Comparison of ENCODE assay signal across 13 cellular contexts in the genomic region with DNA sequence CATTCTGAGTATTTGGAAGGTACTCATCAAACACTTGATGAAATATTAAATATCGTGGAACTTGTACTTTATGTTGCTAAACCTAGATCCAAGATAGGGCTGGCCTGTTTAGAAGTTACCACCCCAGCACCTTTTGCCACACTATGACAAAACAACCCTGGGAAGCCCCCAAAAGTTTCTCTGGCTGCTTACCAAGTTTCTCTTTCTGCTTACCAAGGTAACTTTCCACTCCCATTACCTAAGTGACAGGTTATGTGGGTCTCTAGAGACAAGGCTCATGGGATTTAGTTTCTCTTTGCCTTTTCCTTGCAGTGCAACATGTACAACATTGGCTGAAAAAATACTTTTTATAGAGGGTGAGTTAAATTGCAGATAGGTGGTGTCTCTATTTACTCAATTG. TPM values are rescaled to one million over a fixed set of nuclear protein-coding genes. Genes with fewer than 3 reads are reported as not detected.
DNase-seq lines count a peak whose midpoint lies in the region; ATAC-seq, FAIRE-seq and TF ChIP-seq lines count a peak whose summit lies in the region.
"Had no signal": no experiment of that assay in that cellular context is flagged by ENCODE, and none has a peak within 500 bp of the region (broad histone marks: within the 10 kb centered on the region; RNA-seq: fewer than 3 reads in every experiment).

No MANE protein-coding gene starts in this region.

- peak; percentile 75 for FAIRE-seq in GM12892 (lab: Jason Lieb, UNC)
- FAIRE-seq: H1 had no signal

- no peaks in the 10 kb centered on the region for H3K27me3 ChIP-seq in thyroid gland
- H3K27me3 ChIP-seq in tibial nerve, result no peaks in the 10 kb centered on the region
- H3K27me3 ChIP-seq: BE2C, hepatocyte, SJSA1 had no signal

- DNase-seq in GM12892 (ENCODE audit: insufficient read length) (no peak), thyroid gland (no peak), tibial nerve (ENCODE audit: low spot score in 2 of 2) (no peak), NCI-H2171 (lab: John Stamatoyannopoulos, UW) (no peak), activated gamma-delta T cell (lab: John Stamatoyannopoulos, UW) (no peak)
- DNase-seq: BE2C, GDM1 had no signal

- 88 to 91% methylated on average over 1 of the region's 1 CpG for WGBS in thyroid gland, 2 donors
- WGBS in tibial nerve, 2 donors, result 88 to 93% methylated on average over 1 of the region's 1 CpG

- H3K4me3 ChIP-seq in thyroid gland (replicated peaks in 1 of 3), result no peak overlapping the region
- no peak overlapping the region for H3K4me3 ChIP-seq in tibial nerve
- H3K4me3 ChIP-seq: hepatocyte, SJSA1 had no signal

- no peak for TF ChIP-seq CTCF in thyroid gland (IDR thresholded peaks at IDR 0.05)
- TF ChIP-seq CTCF in tibial nerve (IDR thresholded peaks at IDR 0.05), result no peak

- intact Hi-C loops in thyroid gland (cut with DNase I), result no loop called here

- no peak for TF ChIP-seq EP300 in tibial nerve (IDR thresholded peaks at IDR 0.05)

- ATAC-seq in GM19043 (IDR thresholded peaks at IDR 0.05; ENCODE audit: low read depth, unreplicated experiment) (peak; percentile 48), HG02798 (IDR thresholded peaks at IDR 0.05; ENCODE audit: poor library complexity, unreplicated experiment) (peak; percentile 72), HG03558 (IDR thresholded peaks at IDR 0.05; ENCODE audit: extremely low read depth, unreplicated experiment) (peak; percentile 65)

- no peaks in the 10 kb centered on the region for H3K36me3 ChIP-seq in thyroid gland
- no peaks in the 10 kb centered on the region for H3K36me3 ChIP-seq in tibial nerve
- H3K36me3 ChIP-seq: BE2C, SJSA1 had no signal

- no peak for TF ChIP-seq POLR2A in GM12892 (IDR thresholded peaks at IDR 0.05; ENCODE audit: low read depth, low read length)
- TF ChIP-seq POLR2A in thyroid gland (IDR thresholded peaks at IDR 0.05), result no peak
- TF ChIP-seq POLR2A in tibial nerve (IDR thresholded peaks at IDR 0.05), result no peak

- H3K4me1 ChIP-seq in thyroid gland (no peaks in the 10 kb centered on the region), tibial nerve (no peaks in the 10 kb centered on the region)
- H3K4me1 ChIP-seq: BE2C, SJSA1 had no signal

- no peak overlapping the region for H3K27ac ChIP-seq in thyroid gland
- no peak overlapping the region for H3K27ac ChIP-seq in tibial nerve
- H3K27ac ChIP-seq: hepatocyte, SJSA1 had no signal

- no peaks in the 10 kb centered on the region for H3K9me3 ChIP-seq in thyroid gland
- H3K9me3 ChIP-seq in tibial nerve, result no peaks in the 10 kb centered on the region
- H3K9me3 ChIP-seq: BE2C, SJSA1 had no signal

RNA-seq across cellular contexts. Expression of gene PPM1A, which starts 28.9 kb away (rescaled TPM):
- polyA plus RNA-seq in GM12892 (2012; ENCODE audit: missing spikeins), result 67.8 TPM
- total RNA-seq in thyroid gland (10 to 100 TPM; 41.9 to 65.8 (median 44.5) TPM), tibial nerve (10 to 100 TPM; 28.2 to 43.7 (median 40.4) TPM)

RNA-seq across cellular contexts. Expression of gene DHRS7, which starts 54.9 kb away (rescaled TPM):
- 61.5 TPM for polyA plus RNA-seq in GM12892 (2012; ENCODE audit: missing spikeins)
- total RNA-seq in thyroid gland (100 to 1,000 TPM; 151 to 245 (median 214) TPM), tibial nerve (100 to 1,000 TPM in 1 of 4 donors, 10 to 100 TPM in 3; 77.1 to 126 (median 85.6) TPM)
